Comparison of ENCODE assay signal across 20 cellular contexts in the genomic region with DNA sequence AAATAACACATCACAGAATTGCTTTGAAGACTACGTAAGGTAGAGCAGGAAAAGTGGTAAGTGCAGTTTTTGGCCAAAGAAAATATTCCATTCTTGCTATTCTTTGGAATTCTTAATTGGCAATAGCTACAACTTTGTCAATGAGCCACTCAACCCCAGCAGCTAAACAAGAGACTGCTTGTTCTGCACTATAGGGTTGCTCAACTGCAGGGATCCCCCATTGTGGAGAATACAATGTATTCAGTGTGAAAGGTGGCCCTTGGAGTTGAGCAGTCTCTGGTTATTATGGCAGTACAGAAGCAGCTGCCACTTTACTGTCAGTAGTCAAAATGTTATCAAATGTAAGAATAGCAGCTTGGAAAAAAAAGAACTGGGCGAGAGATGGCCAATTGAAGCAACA.
DNase-seq lines count a peak whose midpoint lies in the region; ATAC-seq and TF ChIP-seq lines count a peak whose summit lies in the region.
"Had no signal": no experiment of that assay in that cellular context is flagged by ENCODE, and none has a peak within 500 bp of the region (broad histone marks: within the 10 kb centered on the region; RNA-seq: fewer than 3 reads in every experiment).

No MANE protein-coding gene starts in this region.

- no peaks in the 10 kb centered on the region for H3K4me1 Mint-ChIP-seq in type B pancreatic cell (ENCODE audit: unreplicated experiment)
- H3K4me1 Mint-ChIP-seq: T-cell had no signal

- no peak overlapping the region for H3K4me3 Mint-ChIP-seq in type B pancreatic cell
- H3K4me3 Mint-ChIP-seq: T-cell had no signal

- no peaks in the 10 kb centered on the region for H3K27me3 Mint-ChIP-seq in type B pancreatic cell
- H3K27me3 Mint-ChIP-seq: T-cell had no signal

- peaks cover 4% of the 10 kb centered on the region for H3K9me3 Mint-ChIP-seq in type B pancreatic cell

- DNase-seq in DMS153 (lab: John Stamatoyannopoulos, UW) (peak; percentile 2), DMS153 treated with DMSO at 0.1 percent for 48 hours (lab: John Stamatoyannopoulos, UW; ENCODE audit: unreplicated experiment) (no peak), NCI-H774 (lab: John Stamatoyannopoulos, UW) (peak; percentile 0), globus pallidus (ENCODE audit: low spot score) (peak; percentile 62), retina (peak; percentile 29), type B pancreatic cell (ENCODE audit: extremely low spot score, unreplicated experiment) (no peak)
- no peak for DNase-seq in activated CD8-positive, alpha-beta memory T cell treated with anti-CD3 and anti-CD28 coated beads for 24 hours
- DNase-seq: activated CD4-positive, alpha-beta T cell treated with anti-CD3 and anti-CD28 coated beads, Interleukin-2, amount 50 U/mL, for 48 hours; activated naive CD4-positive, alpha-beta T cell treated with anti-CD3 and anti-CD28 coated beads, Interleukin-2, amount 50 U/mL, for 16 hours; BE2C; foreskin fibroblast; GF-D8; left lung; NCI-H146; NCI-H510A treated with DMSO at 0.1 percent for 48 hours; pancreas; small intestine; T-cell had no signal

- no peak overlapping the region for H3K27ac Mint-ChIP-seq in type B pancreatic cell
- H3K27ac Mint-ChIP-seq: T-cell had no signal

- ATAC-seq in HG02973 (IDR thresholded peaks at IDR 0.05; ENCODE audit: unreplicated experiment) = no peak
- ATAC-seq: left lung, Right ventricle myocardium inferior, T-cell had no signal

- H3K36me3 Mint-ChIP-seq in type B pancreatic cell = no peaks in the 10 kb centered on the region
- H3K36me3 Mint-ChIP-seq: T-cell had no signal

- TF ChIP-seq CTCF in type B pancreatic cell (conservative IDR thresholded peaks at IDR 0.05) = no peak

Comparison
In these comparisons a context has a peak if more than half of its experiments do, and no peak if none do; other contexts are left out.
1. DNase-seq: peak in DMS153 (single experiment), NCI-H774 (single experiment), globus pallidus (single experiment) and retina (single experiment); none in DMS153 treated with DMSO at 0.1 percent for 48 hours (single experiment), activated CD8-positive, alpha-beta memory T cell treated with anti-CD3 and anti-CD28 coated beads for 24 hours (single experiment) and type B pancreatic cell (single experiment).